ENCODE assay signal across 7 cellular contexts in genomic region chr11:73325036-73325981, GRCh38. TPM values are rescaled to one million over a fixed set of nuclear protein-coding genes. Genes with fewer than 3 reads are reported as not detected.
DNase-seq lines count a peak whose midpoint lies in the region; ATAC-seq and TF ChIP-seq lines count a peak whose summit lies in the region.

No MANE protein-coding gene starts in this region.

- H3K4me1 ChIP-seq in subcutaneous abdominal adipose tissue (ENCODE audit: control insufficient read depth in 5 of 5, insufficient read depth in 5 of 5, low read length in 5 of 5) = peaks cover 16 to 77% (median 70%) of the 10 kb centered on the region in 5 donors

- H3K36me3 ChIP-seq in subcutaneous abdominal adipose tissue (ENCODE audit: control insufficient read depth in 5 of 5, insufficient read depth in 5 of 5, low read length in 5 of 5) = peaks cover 0 to 6% (median 0%) of the 10 kb centered on the region in 5 donors

- ATAC-seq in GM19455 (IDR thresholded peaks at IDR 0.05; ENCODE audit: unreplicated experiment) (peak; percentile 65), HG03378 (IDR thresholded peaks at IDR 0.05; ENCODE audit: unreplicated experiment) (peak; percentile 49), left colon (no peak)

- H3K9ac ChIP-seq in subcutaneous abdominal adipose tissue (ENCODE audit: low read length in 5 of 5) = peak overlapping the region in 1 of 5 donors; percentile 6

- H3K9me3 ChIP-seq in subcutaneous abdominal adipose tissue (ENCODE audit: control insufficient read depth in 5 of 5, low read length in 5 of 5) = no peaks in the 10 kb centered on the region

- no peak for TF ChIP-seq CTCF in fibroblast of the aortic adventitia (IDR thresholded peaks at IDR 0.05; ENCODE audit: insufficient read depth, low read length)

- DNase-seq in fibroblast of the aortic adventitia (ENCODE audit: low read depth) (peak; percentile 35), SKM-1 treated with dmso at 0.1 percent for 144 hours (lab: John Stamatoyannopoulos, UW; ENCODE audit: unreplicated experiment) (no peak), left colon (no peak), DMS153 treated with DMSO at 0.1 percent for 48 hours (lab: John Stamatoyannopoulos, UW; ENCODE audit: unreplicated experiment) (no peak)

- peak overlapping the region; percentile 56 for H3K27ac ChIP-seq in subcutaneous abdominal adipose tissue (ENCODE audit: low read depth, low read length)

- intact Hi-C loops in left colon (cut with DNase I, micrococcal nuclease) = no loop called here

- H3K4me3 ChIP-seq in fibroblast of the aortic adventitia (ENCODE audit: low read depth, low read length) (no peak overlapping the region), subcutaneous abdominal adipose tissue (ENCODE audit: low read depth in 1 of 5, low read length in 5 of 5) (no peak overlapping the region)

- H3K27me3 ChIP-seq in subcutaneous abdominal adipose tissue (ENCODE audit: control insufficient read depth in 5 of 5, insufficient read depth in 4 of 5, low read length in 5 of 5) = no peaks in the 10 kb centered on the region

RNA-seq across cellular contexts. Expression of gene ARHGEF17, which starts 17.2 kb away (rescaled TPM):
- total RNA-seq in fibroblast of the aortic adventitia (ENCODE audit: low replicate concordance) (30.3 and 70.3 TPM in 2 replicates), left colon (10 to 100 TPM in 1 of 2 donors, 1 to 10 TPM in 1; 6.8 to 14.4 TPM)

RNA-seq across cellular contexts. Expression of gene RELT, which starts 50.9 kb away (rescaled TPM):
- 0.57 and 4.6 TPM in 2 replicates for total RNA-seq in fibroblast of the aortic adventitia (ENCODE audit: low replicate concordance)
- total RNA-seq in left colon = 1 to 10 TPM; 2.6 to 3.1 TPM

RNA-seq across cellular contexts. Expression of gene P2RY6, which starts 53.2 kb away (rescaled TPM):
- total RNA-seq in fibroblast of the aortic adventitia (ENCODE audit: low replicate concordance) = 1.2 TPM in 1 of 2 replicates, not detected in the other
- 1 to 10 TPM; 1.5 to 1.8 TPM for total RNA-seq in left colon
